Comparison of ENCODE assay signal across 1 cellular context in genomic region chr11:131425285-131425684, GRCh38.
TF ChIP-seq lines count a peak whose summit lies in the region.

No MANE protein-coding gene starts in this region.

TF ChIP-seq in HepG2, 621 proteins besides CTCF, POLR2A, EP300 and RAD21 (continued from another document):
- TF ChIP-seq HIC2 (CRISPR knock-in tag; IDR thresholded peaks at IDR 0.05; ENCODE audit: low read depth) (no peak), BATF2 (CRISPR knock-in tag; IDR thresholded peaks at IDR 0.05) (no peak), PATZ1 (CRISPR knock-in tag; IDR thresholded peaks at IDR 0.05) (no peak), ZNF605 (CRISPR knock-in tag; IDR thresholded peaks at IDR 0.05) (no peak), SNRNP70 (IDR thresholded peaks at IDR 0.05; ENCODE audit: low read depth, low read length) (no peak), JDP2 (CRISPR knock-in tag; IDR thresholded peaks at IDR 0.05; ENCODE audit: borderline replicate concordance) (no peak), ZMAT5 (CRISPR knock-in tag; IDR thresholded peaks at IDR 0.05; ENCODE audit: borderline replicate concordance, low read depth) (no peak), RBAK (CRISPR knock-in tag; IDR thresholded peaks at IDR 0.05) (no peak)
